ENCODE assay signal across 15 cellular contexts in the genomic region with DNA sequence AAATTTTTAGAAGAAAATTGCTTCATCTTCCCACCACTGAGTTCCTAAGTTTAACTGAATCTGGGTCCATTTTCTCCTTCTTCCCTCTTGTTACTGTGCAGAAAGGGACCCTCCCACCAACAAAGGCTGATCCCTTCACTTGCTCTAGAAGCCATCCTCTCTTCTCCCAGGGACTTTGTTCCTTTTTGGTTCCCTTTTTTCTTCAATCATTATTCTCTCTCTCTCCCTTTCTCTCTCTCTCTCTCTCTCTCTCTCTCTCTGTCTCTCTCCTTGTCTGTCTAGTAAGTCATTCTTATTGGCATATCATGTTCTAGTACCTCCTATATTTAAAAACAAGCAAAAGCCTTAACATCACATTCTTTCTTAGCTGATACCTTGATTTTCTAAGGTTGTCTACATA.
"Had no signal": no experiment of that assay in that cellular context is flagged by ENCODE, and none has a peak within 500 bp of the region (broad histone marks: within the 10 kb centered on the region; RNA-seq: fewer than 3 reads in every experiment).

No MANE protein-coding gene starts in this region.

- H3K4me2 ChIP-seq: smooth muscle cell had no signal

- H3K27ac Mint-ChIP-seq: natural killer cell, progenitor cell of endocrine pancreas had no signal

- H3K36me3 ChIP-seq: upper lobe of left lung had no signal

- H3K4me3 ChIP-seq: smooth muscle cell, testis, upper lobe of left lung had no signal

- H3K27ac ChIP-seq: testis, upper lobe of left lung had no signal

- H3K4me1 Mint-ChIP-seq: natural killer cell had no signal

- H3K9me3 ChIP-seq: testis, upper lobe of left lung had no signal

- H3K27me3 ChIP-seq: testis, upper lobe of left lung had no signal

- ATAC-seq: natural killer cell, right cardiac atrium had no signal

- H3K36me3 Mint-ChIP-seq: natural killer cell had no signal

- H3K9me3 Mint-ChIP-seq: natural killer cell had no signal

- FAIRE-seq: astrocyte had no signal

- H3K4me3 Mint-ChIP-seq: natural killer cell had no signal

- H3K4me1 ChIP-seq: testis, upper lobe of left lung had no signal

- DNase-seq: activated CD4-positive, alpha-beta T cell treated with anti-CD3 and anti-CD28 coated beads, Interleukin-2, amount 50 U/mL, for 4 hours; activated CD4-positive, CD25-positive, alpha-beta regulatory T cell treated with anti-CD3 and anti-CD28 coated beads, Interleukin-2, amount 50 U/mL, for 72 hours; activated naive CD4-positive, alpha-beta T cell treated with anti-CD3 and anti-CD28 coated beads, Interleukin-2, amount 50 U/mL, for 16 hours; activated T-cell treated with anti-CD3 and anti-CD28 coated beads for 4 hours; islet precursor cell; natural killer cell; right cardiac atrium; stimulated activated CD4-positive, alpha-beta T cell treated with anti-CD3 and anti-CD28 coated beads, Interleukin-4, amount 100 ng/mL, for 4 hours; stimulated activated CD8-positive, alpha-beta memory T cell treated with anti-CD3 and anti-CD28 coated beads, Interleukin-4, amount 100 ng/mL, for 48 hours; stimulated activated naive CD8-positive, alpha-beta T cell treated with anti-CD3 and anti-CD28 coated beads, Interleukin-15, Interleukin-2, amounts not matched to agents 100 U/mL and 50 U/mL, for 24 hours; testis; upper lobe of left lung had no signal
